Comparison of ENCODE assay signal across 37 cellular contexts in genomic region chr16:66811043-66811442, GRCh38. TPM values are rescaled to one million over a fixed set of nuclear protein-coding genes. Genes with fewer than 3 reads are reported as not detected.
"Had no signal": no experiment of that assay in that cellular context is flagged by ENCODE, and none has a peak within 500 bp of the region (broad histone marks: within the 10 kb centered on the region; RNA-seq: fewer than 3 reads in every experiment).

No MANE protein-coding gene starts in this region.

- H3K9me3 ChIP-seq: ascending aorta had no signal

- H3K27me3 Mint-ChIP-seq: activated CD4-positive, alpha-beta memory T cell treated with anti-CD3 and anti-CD28 coated beads, Interleukin-2, amount 10 ng/mL, durations not matched to agents 7 days and 5 days; activated CD4-positive, alpha-beta T cell treated with anti-CD3 and anti-CD28 coated beads for 36 hours; activated CD4-positive, alpha-beta T cell treated with anti-CD3 and anti-CD28 coated beads, Interleukin-2, amount 10 ng/mL, durations not matched to agents 7 days and 5 days; activated CD8-positive, alpha-beta memory T cell treated with anti-CD3 and anti-CD28 coated beads, Interleukin-2, amount 10 ng/mL, durations not matched to agents 7 days and 5 days; activated naive CD8-positive, alpha-beta T cell; activated naive CD8-positive, alpha-beta T cell treated with anti-CD3 and anti-CD28 coated beads, Interleukin-2, amount 10 ng/mL, durations not matched to agents 7 days and 5 days; activated naive CD8-positive, alpha-beta T cell treated with anti-CD3 and anti-CD28 coated beads, Interleukin-2, amount 50 U/mL, for 24 hours; activated T-cell treated with anti-CD3 and anti-CD28 coated beads, Interleukin-2, amount 50 U/mL, for 24 hours; brain; central memory CD8-positive, alpha-beta T cell had no signal

- H3K27ac ChIP-seq: ascending aorta, WERI-Rb-1 had no signal

- H3K9me3 Mint-ChIP-seq: activated CD4-positive, alpha-beta memory T cell treated with anti-CD3 and anti-CD28 coated beads, Interleukin-2, amount 10 ng/mL, durations not matched to agents 7 days and 5 days; activated CD4-positive, alpha-beta T cell treated with anti-CD3 and anti-CD28 coated beads, Interleukin-2, amount 10 ng/mL, durations not matched to agents 7 days and 5 days; activated naive CD8-positive, alpha-beta T cell treated with anti-CD3 and anti-CD28 coated beads, Interleukin-2, amount 10 ng/mL, durations not matched to agents 7 days and 5 days; activated naive CD8-positive, alpha-beta T cell treated with anti-CD3 and anti-CD28 coated beads, Interleukin-2, amount 50 U/mL, for 24 hours; activated T-cell treated with anti-CD3 and anti-CD28 coated beads, Interleukin-2, amount 50 U/mL, for 24 hours; activated T-helper 2 cell treated with anti-CD3 and anti-CD28 coated beads, Interferon-gamma antibody, Interleukin-2, Interleukin-4, amounts not matched to agents 10 μg/mL and 5 μg/mL and 100 μg/mL, durations not matched to agents 14 hours and 24 hours and 36 hours; brain; central memory CD8-positive, alpha-beta T cell; T-helper 1 cell treated with Interleukin-12 subunit alpha and Interleukin-12 subunit beta and Interleukin-4 antibody, amounts not matched to agents 30 μg/mL and 1 μg/mL, for 36 hours; T-helper 2 cell treated with Interferon-gamma antibody and Interleukin-4, amounts not matched to agents 5 μg/mL and 100 μg/mL, for 36 hours; WTC11 had no signal

- H3K27me3 ChIP-seq: ascending aorta had no signal

- DNase-seq: activated CD4-positive, alpha-beta memory T cell treated with anti-CD3 and anti-CD28 coated beads, Interleukin-2, amount 10 ng/mL, durations not matched to agents 7 days and 5 days; activated CD4-positive, alpha-beta T cell treated with anti-CD3 and anti-CD28 coated beads for 1 hour; activated CD4-positive, alpha-beta T cell treated with anti-CD3 and anti-CD28 coated beads for 36 hours; activated CD4-positive, alpha-beta T cell treated with anti-CD3 and anti-CD28 coated beads for 48 hours; activated CD4-positive, alpha-beta T cell treated with anti-CD3 and anti-CD28 coated beads, Interleukin-2, amount 10 ng/mL, durations not matched to agents 7 days and 5 days; activated CD4-positive, alpha-beta T cell treated with anti-CD3 and anti-CD28 coated beads, Interleukin-2, amount 50 U/mL, for 48 hours; activated CD4-positive, CD25-positive, alpha-beta regulatory T cell; activated CD8-positive, alpha-beta memory T cell treated with anti-CD3 and anti-CD28 coated beads for 24 hours; activated CD8-positive, alpha-beta memory T cell treated with anti-CD3 and anti-CD28 coated beads, Interleukin-2, amount 10 ng/mL, durations not matched to agents 7 days and 5 days; activated CD8-positive, alpha-beta memory T cell treated with anti-CD3 and anti-CD28 coated beads, Interleukin-2, amount 50 U/mL, for 48 hours; activated CD8-positive, alpha-beta T cell treated with anti-CD3 and anti-CD28 coated beads, Interleukin-2, amount 10 ng/mL, durations not matched to agents 7 days and 5 days; activated effector memory CD4-positive, alpha-beta T cell treated with Interleukin-2 at 50 U/mL for 16 hours; activated gamma-delta T cell; activated naive CD4-positive, alpha-beta T cell treated with anti-CD3 and anti-CD28 coated beads, Interleukin-2, amount 50 U/mL, for 16 hours; activated naive CD4-positive, alpha-beta T cell treated with Interleukin-2 at 50 U/mL for 16 hours; activated naive CD8-positive, alpha-beta T cell treated with anti-CD3 and anti-CD28 coated beads, Interleukin-2, amount 10 ng/mL, durations not matched to agents 7 days and 5 days; activated naive CD8-positive, alpha-beta T cell treated with anti-CD3 and anti-CD28 coated beads, Interleukin-2, amount 50 U/mL, for 24 hours; activated T-cell treated with anti-CD3 and anti-CD28 coated beads, Interleukin-2, amount 50 U/mL, for 24 hours; activated T-cell treated with anti-CD3 and anti-CD28 coated beads, Interleukin-2, amount 50 U/mL, for 48 hours; amygdala; cerebellar nuclear complex; SW 1271; T-helper 1 cell; T-helper 2 cell; T-helper 9 cell; WERI-Rb-1 had no signal

- H3K36me3 Mint-ChIP-seq: activated naive CD8-positive, alpha-beta T cell had no signal

- ATAC-seq: activated CD4-positive, alpha-beta T cell treated with anti-CD3 and anti-CD28 coated beads for 36 hours; activated CD4-positive, CD25-positive, alpha-beta regulatory T cell treated with anti-CD3 and anti-CD28 coated beads, Interleukin-2, amount 50 U/mL, for 24 hours; activated CD8-positive, alpha-beta memory T cell treated with anti-CD3 and anti-CD28 coated beads, Interleukin-2, amount 10 ng/mL, durations not matched to agents 7 days and 5 days; activated CD8-positive, alpha-beta T cell treated with anti-CD3 and anti-CD28 coated beads, Interleukin-2, amount 10 ng/mL, durations not matched to agents 7 days and 5 days; activated naive CD8-positive, alpha-beta T cell treated with anti-CD3 and anti-CD28 coated beads, Interleukin-2, amount 50 U/mL, for 24 hours had no signal

- H3K4me1 Mint-ChIP-seq: activated CD4-positive, alpha-beta memory T cell treated with anti-CD3 and anti-CD28 coated beads, Interleukin-2, amount 10 ng/mL, durations not matched to agents 7 days and 5 days; activated CD4-positive, alpha-beta T cell treated with anti-CD3 and anti-CD28 coated beads for 36 hours; activated CD4-positive, alpha-beta T cell treated with anti-CD3 and anti-CD28 coated beads, Interleukin-2, amount 10 ng/mL, durations not matched to agents 7 days and 5 days; activated CD8-positive, alpha-beta memory T cell treated with anti-CD3 and anti-CD28 coated beads, Interleukin-2, amount 10 ng/mL, durations not matched to agents 7 days and 5 days; activated naive CD8-positive, alpha-beta T cell treated with anti-CD3 and anti-CD28 coated beads, Interleukin-2, amount 10 ng/mL, durations not matched to agents 7 days and 5 days; activated naive CD8-positive, alpha-beta T cell treated with anti-CD3 and anti-CD28 coated beads, Interleukin-2, amount 50 U/mL, for 24 hours; brain; central memory CD8-positive, alpha-beta T cell; WTC11 had no signal

- H3K4me3 Mint-ChIP-seq: activated CD4-positive, alpha-beta memory T cell treated with anti-CD3 and anti-CD28 coated beads, Interleukin-2, amount 10 ng/mL, durations not matched to agents 7 days and 5 days; activated CD4-positive, alpha-beta T cell treated with anti-CD3 and anti-CD28 coated beads for 36 hours; activated CD4-positive, alpha-beta T cell treated with anti-CD3 and anti-CD28 coated beads, Interleukin-2, amount 10 ng/mL, durations not matched to agents 7 days and 5 days; activated CD8-positive, alpha-beta memory T cell treated with anti-CD3 and anti-CD28 coated beads, Interleukin-2, amount 10 ng/mL, durations not matched to agents 7 days and 5 days; activated CD8-positive, alpha-beta T cell treated with anti-CD3 and anti-CD28 coated beads, Interleukin-2, amount 10 ng/mL, durations not matched to agents 7 days and 5 days; activated naive CD8-positive, alpha-beta T cell; activated naive CD8-positive, alpha-beta T cell treated with anti-CD3 and anti-CD28 coated beads, Interleukin-2, amount 10 ng/mL, durations not matched to agents 7 days and 5 days; activated naive CD8-positive, alpha-beta T cell treated with anti-CD3 and anti-CD28 coated beads, Interleukin-2, amount 50 U/mL, for 24 hours; activated T-cell treated with anti-CD3 and anti-CD28 coated beads, Interleukin-2, amount 50 U/mL, for 24 hours; brain; central memory CD8-positive, alpha-beta T cell; T-helper 1 cell treated with Interleukin-12 subunit alpha and Interleukin-12 subunit beta and Interleukin-4 antibody, amounts not matched to agents 30 μg/mL and 1 μg/mL, for 36 hours; T-helper 2 cell treated with Interferon-gamma antibody and Interleukin-4, amounts not matched to agents 5 μg/mL and 100 μg/mL, for 36 hours; WTC11 had no signal

- H3K4me3 ChIP-seq: ascending aorta had no signal

- H3K4me1 ChIP-seq: ascending aorta had no signal

- H3K27ac Mint-ChIP-seq: activated CD4-positive, alpha-beta memory T cell treated with anti-CD3 and anti-CD28 coated beads, Interleukin-2, amount 10 ng/mL, durations not matched to agents 7 days and 5 days; activated CD4-positive, alpha-beta T cell treated with anti-CD3 and anti-CD28 coated beads for 36 hours; activated CD4-positive, alpha-beta T cell treated with anti-CD3 and anti-CD28 coated beads, Interleukin-2, amount 10 ng/mL, durations not matched to agents 7 days and 5 days; activated CD8-positive, alpha-beta memory T cell treated with anti-CD3 and anti-CD28 coated beads, Interleukin-2, amount 10 ng/mL, durations not matched to agents 7 days and 5 days; activated CD8-positive, alpha-beta T cell treated with anti-CD3 and anti-CD28 coated beads, Interleukin-2, amount 10 ng/mL, durations not matched to agents 7 days and 5 days; activated naive CD8-positive, alpha-beta T cell; activated naive CD8-positive, alpha-beta T cell treated with anti-CD3 and anti-CD28 coated beads, Interleukin-2, amount 10 ng/mL, durations not matched to agents 7 days and 5 days; activated naive CD8-positive, alpha-beta T cell treated with anti-CD3 and anti-CD28 coated beads, Interleukin-2, amount 50 U/mL, for 24 hours; activated T-helper 2 cell treated with anti-CD3 and anti-CD28 coated beads, Interferon-gamma antibody, Interleukin-2, Interleukin-4, amounts not matched to agents 10 μg/mL and 5 μg/mL and 100 μg/mL, durations not matched to agents 14 hours and 24 hours and 36 hours; brain; T-helper 1 cell treated with Interleukin-12 subunit alpha and Interleukin-12 subunit beta and Interleukin-4 antibody, amounts not matched to agents 30 μg/mL and 1 μg/mL, for 36 hours; T-helper 2 cell treated with Interferon-gamma antibody and Interleukin-4, amounts not matched to agents 5 μg/mL and 100 μg/mL, for 36 hours; WTC11 had no signal

RNA-seq across cellular contexts. Expression of gene TERB1, which starts 9.7 kb away (rescaled TPM):
- total RNA-seq: activated CD8-positive, alpha-beta T cell treated with anti-CD3 and anti-CD28 coated beads, Interleukin-2, amount 10 ng/mL, durations not matched to agents 7 days and 5 days; activated naive CD8-positive, alpha-beta T cell treated with anti-CD3 and anti-CD28 coated beads, Interleukin-2, amount 10 ng/mL, durations not matched to agents 7 days and 5 days; ascending aorta; WTC11 had no signal
- polyA plus RNA-seq: adipose tissue had no signal

RNA-seq across cellular contexts. Expression of gene CA7, which starts 33.2 kb away (rescaled TPM):
- total RNA-seq: activated CD4-positive, alpha-beta T cell treated with anti-CD3 and anti-CD28 coated beads, Interleukin-2, amount 10 ng/mL, durations not matched to agents 7 days and 5 days; activated CD8-positive, alpha-beta memory T cell treated with anti-CD3 and anti-CD28 coated beads, Interleukin-2, amount 10 ng/mL, durations not matched to agents 7 days and 5 days; activated CD8-positive, alpha-beta T cell treated with anti-CD3 and anti-CD28 coated beads, Interleukin-2, amount 10 ng/mL, durations not matched to agents 7 days and 5 days; activated naive CD8-positive, alpha-beta T cell treated with anti-CD3 and anti-CD28 coated beads, Interleukin-2, amount 10 ng/mL, durations not matched to agents 7 days and 5 days; ascending aorta; bronchial epithelial cell had no signal
